ENCODE assay signal across 1 cellular context in the genomic region with DNA sequence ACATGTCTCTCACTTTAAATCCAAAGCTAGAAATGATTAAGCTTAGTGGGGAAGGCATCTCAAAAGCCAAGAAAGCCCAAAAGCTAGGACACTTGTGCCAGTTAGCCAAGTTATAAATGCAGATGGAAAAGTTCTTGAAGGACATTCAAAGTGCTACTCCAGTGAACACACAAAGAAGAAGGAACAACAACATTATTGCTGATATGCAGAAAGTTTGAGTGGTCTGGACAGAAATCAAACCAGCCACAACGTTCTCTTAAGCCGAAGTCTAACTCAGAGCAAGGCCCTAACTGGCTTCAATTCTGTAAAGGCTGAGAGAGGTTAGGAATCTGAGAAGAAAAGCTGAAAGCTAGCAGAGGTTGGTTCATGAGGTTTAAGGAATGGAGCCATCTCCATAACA.
TF ChIP-seq lines count a peak whose summit lies in the region.

No MANE protein-coding gene starts in this region.

TF ChIP-seq in IMR-90, 13 proteins besides CTCF, POLR2A, EP300 and RAD21 (continued from another document):
- TF ChIP-seq, protein P1, sequence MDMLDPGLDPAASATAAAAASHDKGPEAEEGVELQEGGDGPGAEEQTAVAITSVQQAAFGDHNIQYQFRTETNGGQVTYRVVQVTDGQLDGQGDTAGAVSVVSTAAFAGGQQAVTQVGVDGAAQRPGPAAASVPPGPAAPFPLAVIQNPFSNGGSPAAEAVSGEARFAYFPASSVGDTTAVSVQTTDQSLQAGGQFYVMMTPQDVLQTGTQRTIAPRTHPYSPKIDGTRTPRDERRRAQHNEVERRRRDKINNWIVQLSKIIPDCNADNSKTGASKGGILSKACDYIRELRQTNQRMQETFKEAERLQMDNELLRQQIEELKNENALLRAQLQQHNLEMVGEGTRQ (IDR thresholded peaks at IDR 0.05; ENCODE audit: low read depth, low read length) = no peak
- TF ChIP-seq CHD1 (IDR thresholded peaks at IDR 0.05; ENCODE audit: low read depth, low read length) = no peak
- no peak for TF ChIP-seq CEBPB (IDR thresholded peaks at IDR 0.05; ENCODE audit: low read depth, low read length)
- no peak for TF ChIP-seq SMC3 (IDR thresholded peaks at IDR 0.05; ENCODE audit: low read depth, low read length)
- no peak for TF ChIP-seq NFE2L2 (IDR thresholded peaks at IDR 0.05; ENCODE audit: low read depth, low read length)
- no peak for TF ChIP-seq FOS (IDR thresholded peaks at IDR 0.05; ENCODE audit: low read depth, low read length)
- no peak for TF ChIP-seq MAZ (IDR thresholded peaks at IDR 0.05; ENCODE audit: borderline replicate concordance, low read depth, low read length)
- no peak for TF ChIP-seq RFX5 (IDR thresholded peaks at IDR 0.05; ENCODE audit: low read depth, low read length)
- TF ChIP-seq MXI1 (IDR thresholded peaks at IDR 0.05; ENCODE audit: borderline replicate concordance, low read depth, low read length) = no peak
- TF ChIP-seq, protein P2, sequence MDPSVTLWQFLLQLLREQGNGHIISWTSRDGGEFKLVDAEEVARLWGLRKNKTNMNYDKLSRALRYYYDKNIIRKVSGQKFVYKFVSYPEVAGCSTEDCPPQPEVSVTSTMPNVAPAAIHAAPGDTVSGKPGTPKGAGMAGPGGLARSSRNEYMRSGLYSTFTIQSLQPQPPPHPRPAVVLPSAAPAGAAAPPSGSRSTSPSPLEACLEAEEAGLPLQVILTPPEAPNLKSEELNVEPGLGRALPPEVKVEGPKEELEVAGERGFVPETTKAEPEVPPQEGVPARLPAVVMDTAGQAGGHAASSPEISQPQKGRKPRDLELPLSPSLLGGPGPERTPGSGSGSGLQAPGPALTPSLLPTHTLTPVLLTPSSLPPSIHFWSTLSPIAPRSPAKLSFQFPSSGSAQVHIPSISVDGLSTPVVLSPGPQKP (IDR thresholded peaks at IDR 0.05; ENCODE audit: borderline replicate concordance, low read depth, low read length) = no peak
- TF ChIP-seq RCOR1 (IDR thresholded peaks at IDR 0.05; ENCODE audit: insufficient replicate concordance, low read length) = no peak
